In the genomic region with DNA sequence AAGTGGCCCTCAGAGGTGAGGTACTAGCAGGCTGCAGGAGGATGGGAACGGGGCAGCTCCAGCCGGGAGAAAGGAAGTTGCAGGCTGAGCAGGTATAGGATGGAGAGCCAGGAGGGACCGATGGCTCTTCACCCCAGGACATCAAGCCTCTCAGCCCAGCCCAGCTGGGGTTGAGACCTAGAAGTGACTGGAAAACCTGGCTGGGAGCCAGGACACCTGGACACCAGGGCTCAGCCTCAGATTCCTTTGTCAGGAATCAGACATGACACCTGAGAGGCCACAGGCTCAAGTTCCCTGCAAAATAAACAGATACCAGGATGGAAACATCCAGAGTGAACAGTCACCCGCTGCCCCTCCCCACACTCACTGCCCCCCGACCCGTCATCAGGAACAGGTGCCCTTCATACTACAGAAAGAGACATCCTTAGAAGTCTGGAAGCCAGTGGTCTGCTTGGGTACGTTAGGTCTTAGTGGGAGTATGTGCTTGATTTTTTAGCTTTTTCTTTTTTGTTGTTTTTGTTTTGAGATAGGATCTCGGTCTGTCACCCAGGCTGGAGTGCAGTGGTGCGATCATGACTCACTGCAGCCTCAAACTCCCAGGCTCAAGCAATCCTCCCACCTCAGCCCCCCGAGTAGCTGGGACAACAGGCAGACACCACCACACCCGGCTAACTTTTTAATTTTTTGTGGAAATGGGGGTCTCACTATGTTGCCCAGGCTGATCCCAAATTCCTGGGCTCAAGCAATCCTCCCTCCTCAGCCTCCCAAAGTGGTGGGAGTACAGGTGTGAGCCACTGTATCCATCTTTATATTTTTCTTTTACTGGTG, we compare ENCODE assay signal across 16 cellular contexts.
DNase-seq lines count a peak whose midpoint lies in the region; ATAC-seq, FAIRE-seq and TF ChIP-seq lines count a peak whose summit lies in the region.
"Had no signal": no experiment of that assay in that cellular context is flagged by ENCODE, and none has a peak within 500 bp of the region (broad histone marks: within the 10 kb centered on the region; RNA-seq: fewer than 3 reads in every experiment).

No MANE protein-coding gene starts in this region.

- no peak for TF ChIP-seq CTCF in MCF 10A (IDR thresholded peaks at IDR 0.05; ENCODE audit: unreplicated experiment)
- TF ChIP-seq CTCF in breast epithelium (IDR thresholded peaks at IDR 0.05) = no peak
- TF ChIP-seq CTCF in astrocyte (IDR thresholded peaks at IDR 0.05; ENCODE audit: insufficient read depth, low read depth, low read length) = no peak
- no peak for TF ChIP-seq CTCF in upper lobe of right lung (IDR thresholded peaks at IDR 0.05)
- no peak for TF ChIP-seq CTCF in osteocyte (IDR thresholded peaks at IDR 0.05)

- H3K4me1 Mint-ChIP-seq in MCF 10A (ENCODE audit: insufficient read depth, unreplicated experiment) = peaks cover 5% of the 10 kb centered on the region
- H3K4me1 Mint-ChIP-seq in astrocyte (ENCODE audit: low read depth, unreplicated experiment) = peaks cover 19% of the 10 kb centered on the region
- peaks cover 19% of the 10 kb centered on the region for H3K4me1 Mint-ChIP-seq in osteocyte (ENCODE audit: unreplicated experiment)

- peak; percentile 45 for DNase-seq in MCF 10A (ENCODE audit: unreplicated experiment)
- DNase-seq in breast epithelium (ENCODE audit: low spot score in 2 of 2) = no peak
- peak; percentile 57 for DNase-seq in NCI-H345 treated with DMSO at 0.1 percent for 48 hours (lab: John Stamatoyannopoulos, UW; ENCODE audit: unreplicated experiment)
- DNase-seq in astrocyte (ENCODE audit: low read depth) = no peak
- DNase-seq in upper lobe of right lung = no peak
- DNase-seq in activated T-cell treated with anti-CD3 and anti-CD28 coated beads, Interleukin-2, amount 50 U/mL, for 48 hours = no peak
- DNase-seq in osteocyte (ENCODE audit: extremely low spot score, unreplicated experiment) = no peak
- DNase-seq: left ventricle myocardium inferior, small intestine, T-helper 9 cell, transverse colon had no signal

- no peaks in the 10 kb centered on the region for H3K4me1 ChIP-seq in breast epithelium
- H3K4me1 ChIP-seq in astrocyte (ENCODE audit: insufficient read depth, low read length) = peaks cover 17% of the 10 kb centered on the region
- H3K4me1 ChIP-seq in upper lobe of right lung = no peaks in the 10 kb centered on the region
- H3K4me1 ChIP-seq: left ventricle myocardium inferior, transverse colon had no signal

- H4K20me1 ChIP-seq in astrocyte (ENCODE audit: insufficient read depth, low read length) = no peaks in the 10 kb centered on the region

- peak overlapping the region; percentile 20 for H3K4me2 ChIP-seq in astrocyte (ENCODE audit: low read length)

- BruUV-seq in MCF 10A (replicated peaks; lab: Mats Ljungman, UMichigan) = no TSS peak

- H3K27me3 ChIP-seq in breast epithelium (no peaks in the 10 kb centered on the region), astrocyte (ENCODE audit: insufficient read depth, low read length) (no peaks in the 10 kb centered on the region), upper lobe of right lung (no peaks in the 10 kb centered on the region)
- H3K27me3 ChIP-seq: gastroesophageal sphincter, transverse colon had no signal

- no peaks in the 10 kb centered on the region for H3K9me3 ChIP-seq in breast epithelium
- no peaks in the 10 kb centered on the region for H3K9me3 ChIP-seq in astrocyte (ENCODE audit: insufficient read depth, low read depth, low read length)
- H3K9me3 ChIP-seq in upper lobe of right lung = no peaks in the 10 kb centered on the region
- H3K9me3 ChIP-seq: gastroesophageal sphincter, left ventricle myocardium inferior, transverse colon had no signal

- H3K4me3 Mint-ChIP-seq in MCF 10A (ENCODE audit: unreplicated experiment) (no peak overlapping the region), astrocyte (ENCODE audit: unreplicated experiment) (no peak overlapping the region), osteocyte (ENCODE audit: unreplicated experiment) (no peak overlapping the region)
- H3K4me3 Mint-ChIP-seq: activated naive CD8-positive, alpha-beta T cell; dendritic cell treated with granulocyte-macrophage colony-stimulating factor and Interleukin-4, amounts not matched to agents 40 ng/mL and 50 ng/mL, for 4 days; IgD-negative memory B cell had no signal

- CTCF ChIA-PET in MCF 10A (lab: Yijun Ruan, JAX) = interaction anchor here (0.8 kb wide), 1 partner anchor 12 kb away, joined by 3 read pairs; no protein-coding TSS in a partner anchor

- H3K9ac ChIP-seq in astrocyte (ENCODE audit: low read length) = no peak overlapping the region

- TF ChIP-seq POLR2A in breast epithelium (IDR thresholded peaks at IDR 0.05) = no peak

- H3K27ac ChIP-seq in breast epithelium (no peak overlapping the region), astrocyte (ENCODE audit: low read depth, low read length) (no peak overlapping the region), upper lobe of right lung (no peak overlapping the region)
- H3K27ac ChIP-seq: gastroesophageal sphincter, left ventricle myocardium inferior, transverse colon had no signal

- H3K27me3 Mint-ChIP-seq in MCF 10A (ENCODE audit: insufficient read depth, unreplicated experiment) (peaks cover 5% of the 10 kb centered on the region), astrocyte (ENCODE audit: low read depth, unreplicated experiment) (peaks cover 9% of the 10 kb centered on the region), osteocyte (ENCODE audit: unreplicated experiment) (no peaks in the 10 kb centered on the region)
- H3K27me3 Mint-ChIP-seq: activated naive CD8-positive, alpha-beta T cell; IgD-negative memory B cell had no signal

- H3K36me3 Mint-ChIP-seq in MCF 10A (ENCODE audit: insufficient read depth, unreplicated experiment) (no peaks in the 10 kb centered on the region), astrocyte (ENCODE audit: low read depth, unreplicated experiment) (no peaks in the 10 kb centered on the region), osteocyte (ENCODE audit: unreplicated experiment) (no peaks in the 10 kb centered on the region)
- H3K36me3 Mint-ChIP-seq: activated naive CD8-positive, alpha-beta T cell; IgD-negative memory B cell had no signal

- intact Hi-C loops in MCF 10A (cut with micrococcal nuclease) (no loop called here), breast epithelium (cut with DNase I; ENCODE audit: low total_unique reads) (no loop called here), upper lobe of right lung (cut with DNase I) (no loop called here)

- ATAC-seq in upper lobe of right lung (peak; percentile 27), GM21515 (IDR thresholded peaks at IDR 0.05; ENCODE audit: unreplicated experiment) (no peak)
- ATAC-seq: gastroesophageal sphincter had no signal

- FAIRE-seq in astrocyte (lab: Jason Lieb, UNC) = no peak
- FAIRE-seq: small intestine had no signal

- POLR2A ChIA-PET in MCF 10A (lab: Yijun Ruan, JAX) = interaction anchor here (0.7 kb wide), 1 partner anchor 1791 kb away, joined by 3 read pairs; no protein-coding TSS in a partner anchor

- H3K4me3 ChIP-seq in breast epithelium (no peak overlapping the region), astrocyte (ENCODE audit: insufficient read depth, low read depth, low read length) (no peak overlapping the region), upper lobe of right lung (no peak overlapping the region)
- H3K4me3 ChIP-seq: gastroesophageal sphincter, left ventricle myocardium inferior, transverse colon had no signal

- H3K79me2 ChIP-seq in astrocyte (ENCODE audit: insufficient read depth, low read length) = no peaks in the 10 kb centered on the region

- H2AFZ ChIP-seq in astrocyte (ENCODE audit: low read depth, low read length) = no peak overlapping the region

- H3K9me3 Mint-ChIP-seq in MCF 10A (ENCODE audit: unreplicated experiment) (no peaks in the 10 kb centered on the region), astrocyte (ENCODE audit: unreplicated experiment) (no peaks in the 10 kb centered on the region), osteocyte (ENCODE audit: unreplicated experiment) (no peaks in the 10 kb centered on the region)
- H3K9me3 Mint-ChIP-seq: dendritic cell treated with granulocyte-macrophage colony-stimulating factor and Interleukin-4, amounts not matched to agents 40 ng/mL and 50 ng/mL, for 4 days; IgD-negative memory B cell had no signal

- H3K36me3 ChIP-seq in breast epithelium (no peaks in the 10 kb centered on the region), astrocyte (ENCODE audit: insufficient read depth, low read length) (no peaks in the 10 kb centered on the region), upper lobe of right lung (no peaks in the 10 kb centered on the region)
- H3K36me3 ChIP-seq: gastroesophageal sphincter, left ventricle myocardium inferior, transverse colon had no signal

- H3K27ac Mint-ChIP-seq in MCF 10A (ENCODE audit: low read depth, unreplicated experiment) = peak overlapping the region; percentile 31
- no peak overlapping the region for H3K27ac Mint-ChIP-seq in astrocyte (ENCODE audit: unreplicated experiment)
- H3K27ac Mint-ChIP-seq in osteocyte (ENCODE audit: unreplicated experiment) = no peak overlapping the region
- H3K27ac Mint-ChIP-seq: activated naive CD8-positive, alpha-beta T cell; dendritic cell treated with granulocyte-macrophage colony-stimulating factor and Interleukin-4, amounts not matched to agents 40 ng/mL and 50 ng/mL, for 4 days; IgD-negative memory B cell had no signal

Comparison
In these comparisons a context has a peak if more than half of its experiments do, and no peak if none do; other contexts are left out.
1. DNase-seq: peak in MCF 10A (single experiment) and NCI-H345 treated with DMSO at 0.1 percent for 48 hours (single experiment); none in breast epithelium (0 of 2), astrocyte (single experiment), upper lobe of right lung (single experiment), activated T-cell treated with anti-CD3 and anti-CD28 coated beads, Interleukin-2, amount 50 U/mL, for 48 hours (0 of 2) and osteocyte (single experiment).